In genomic region chrX:24148535-24149345, GRCh38 we compare ENCODE assay signal across 8 cellular contexts. TPM values are rescaled to one million over a fixed set of nuclear protein-coding genes. Genes with fewer than 3 reads are reported as not detected.
DNase-seq lines count a peak whose midpoint lies in the region; ATAC-seq and TF ChIP-seq lines count a peak whose summit lies in the region.

No MANE protein-coding gene starts in this region.

- intact Hi-C loops in Caco-2 (cut with micrococcal nuclease; ENCODE audit: unreplicated experiment): loop anchor here (5.0 kb wide), 1 partner anchor 94 kb away; no protein-coding TSS in a partner anchor
- intact Hi-C loops in HCT116 (cut with micrococcal nuclease): loop anchor here (5.0 kb wide), 1 partner anchor 56 kb away; no protein-coding TSS in a partner anchor
- intact Hi-C loops in naive thymus-derived CD4-positive, alpha-beta T cell (cut with micrococcal nuclease): loop anchor here in 1 of 2 donors (2.0 to 5.0 kb wide), 2 partner anchors 366 to 482 kb away; partner anchors contain the start of genes PRDX4 and SAT1

- H4K20me1 ChIP-seq in HCT116 (ENCODE audit: insufficient read depth) (no peaks in the 10 kb centered on the region), SU-DHL-6 (ENCODE audit: low read depth, low read length) (peaks cover 3% of the 10 kb centered on the region; the same call in 1 of the 2 replicates)

- peak overlapping the region; percentile 74 for H3K9ac ChIP-seq in HCT116 (ENCODE audit: low read length)
- H3K9ac ChIP-seq in SU-DHL-6 (ENCODE audit: low read length): peak overlapping the region; percentile 78
- H3K9ac ChIP-seq in endodermal cell (ENCODE audit: extremely low read depth, low read length, poor library complexity, severe bottlenecking): peak overlapping the region; percentile 87

- H3K9me3 ChIP-seq in Caco-2 (no peaks in the 10 kb centered on the region), HCT116 (ENCODE audit: control insufficient read depth in 1 of 2, insufficient read depth in 1 of 2, low read depth in 1 of 2, low read length in 2 of 2) (no peaks in the 10 kb centered on the region), SU-DHL-6 (ENCODE audit: insufficient read depth, low read length) (no peaks in the 10 kb centered on the region), endodermal cell (ENCODE audit: control insufficient read depth, low read length) (no peaks in the 10 kb centered on the region)
- H3K9me3 ChIP-seq in naive thymus-derived CD4-positive, alpha-beta T cell (ENCODE audit: control insufficient read depth in 2 of 3, low read length in 3 of 3): no peaks in the 10 kb centered on the region

- TF ChIP-seq POLR2A in HCT116 (IDR thresholded peaks at IDR 0.05; ENCODE audit: borderline replicate concordance, extremely low read depth, insufficient read depth, insufficient read length): no peak

- H3K4me2 ChIP-seq in HCT116 (ENCODE audit: low read length) (peak overlapping the region; percentile 76), SU-DHL-6 (ENCODE audit: low read depth, low read length, poor library complexity, severe bottlenecking) (peak overlapping the region; percentile 74)

- CTCF ChIA-PET in Caco-2 (lab: Charles Lee): interaction anchor here (0.6 kb wide), 1 partner anchor 16 kb away, joined by 3 read pairs; no protein-coding TSS in a partner anchor
- CTCF ChIA-PET in HCT116 (lab: Charles Lee): no interaction called here
- CTCF ChIA-PET in naive thymus-derived CD4-positive, alpha-beta T cell (lab: Charles Lee): no interaction called here

- peak overlapping the region; percentile 45 for H2AFZ ChIP-seq in HCT116 (ENCODE audit: low read depth, low read length, poor library complexity, severe bottlenecking)
- H2AFZ ChIP-seq in SU-DHL-6 (ENCODE audit: low read depth, low read length, severe bottlenecking): peak overlapping the region; percentile 74

- H3K27me3 ChIP-seq in Caco-2 (replicated peaks; ENCODE audit: control insufficient read depth, insufficient read depth, low read length): no peaks in the 10 kb centered on the region
- H3K27me3 ChIP-seq in HCT116 (ENCODE audit: insufficient read depth, low read length): no peaks in the 10 kb centered on the region
- H3K27me3 ChIP-seq in SU-DHL-6 (ENCODE audit: low read length): no peaks in the 10 kb centered on the region
- H3K27me3 ChIP-seq in endodermal cell (ENCODE audit: control insufficient read depth, insufficient read depth, low read length, poor library complexity, severe bottlenecking): no peaks in the 10 kb centered on the region
- no peaks in the 10 kb centered on the region for H3K27me3 ChIP-seq in naive thymus-derived CD4-positive, alpha-beta T cell (ENCODE audit: control insufficient read depth in 2 of 2, insufficient read depth in 2 of 2, low read length in 2 of 2)

- RAD21 ChIA-PET in HCT116 (lab: Charles Lee; ENCODE audit: low non-redundant PET in 1 of 2, low total read pairs in 2 of 2, uncharacterized antibody in 2 of 2, unreplicated experiment in 2 of 2): no interaction called here

- peaks cover 36% of the 10 kb centered on the region for H3K36me3 Mint-ChIP-seq in Caco-2 (ENCODE audit: insufficient read depth, unreplicated experiment)
- peaks cover 3% of the 10 kb centered on the region for H3K36me3 Mint-ChIP-seq in endodermal cell (ENCODE audit: low read depth)
- H3K36me3 Mint-ChIP-seq in naive thymus-derived CD4-positive, alpha-beta T cell: peaks cover 5 to 18% (median 5%) of the 10 kb centered on the region in 5 donors

- BruUV-seq in Caco-2 (replicated peaks; lab: Mats Ljungman, UMichigan) (TSS peak; percentile 84), HCT116 (replicated peaks; lab: Mats Ljungman, UMichigan) (TSS peak; percentile 89)

- 0 to 3% methylated on average over 1 to 24 of the region's 33 CpGs for WGBS in endodermal cell (ENCODE audit: insufficient coverage in 1 of 2, insufficient read length in 1 of 2), 2 experiments

- H3K4me1 ChIP-seq in Caco-2: peaks cover 35% of the 10 kb centered on the region
- H3K4me1 ChIP-seq in HCT116 (ENCODE audit: control insufficient read depth in 1 of 2, insufficient read depth in 2 of 2, low read length in 2 of 2): peaks cover 30 to 50% of the 10 kb centered on the region in 2 experiments
- H3K4me1 ChIP-seq in endodermal cell (ENCODE audit: control insufficient read depth, insufficient read depth, low read length): no peaks in the 10 kb centered on the region
- peaks cover 30 to 31% of the 10 kb centered on the region in 2 donors for H3K4me1 ChIP-seq in naive thymus-derived CD4-positive, alpha-beta T cell (ENCODE audit: control insufficient read depth in 2 of 2, insufficient read depth in 2 of 2, low read length in 2 of 2)

- peak overlapping the region; percentile 98 for H3K27ac ChIP-seq in HCT116 (ENCODE audit: low read depth, low read length)
- H3K27ac ChIP-seq in SU-DHL-6 (ENCODE audit: low read depth, low read length): peak overlapping the region; percentile 84
- H3K27ac ChIP-seq in endodermal cell (ENCODE audit: low read depth, low read length): peak overlapping the region; percentile 98
- peak overlapping the region; percentile 98 for H3K27ac ChIP-seq in naive thymus-derived CD4-positive, alpha-beta T cell (ENCODE audit: low read depth, low read length)

- H3K4me1 Mint-ChIP-seq in Caco-2 (ENCODE audit: low read depth, unreplicated experiment) (peaks cover 18% of the 10 kb centered on the region), endodermal cell (peaks cover 46% of the 10 kb centered on the region)
- H3K4me1 Mint-ChIP-seq in naive thymus-derived CD4-positive, alpha-beta T cell: peaks cover 15 to 78% (median 61%) of the 10 kb centered on the region in 7 donors

- no peak for TF ChIP-seq RAD21 in HCT116 (IDR thresholded peaks at IDR 0.05; ENCODE audit: low read depth)

- H3K27ac Mint-ChIP-seq in Caco-2 (ENCODE audit: unreplicated experiment) (peak overlapping the region; percentile 74), endodermal cell (peak overlapping the region; percentile 93)
- H3K27ac Mint-ChIP-seq in naive thymus-derived CD4-positive, alpha-beta T cell: peak overlapping the region; percentile 86 to 99 (median 93)

- H3K79me2 ChIP-seq in HCT116 (ENCODE audit: insufficient read depth, low read length) (peaks cover 38% of the 10 kb centered on the region), SU-DHL-6 (ENCODE audit: insufficient read depth, low read length) (peaks cover 34% of the 10 kb centered on the region)

- H3K36me3 ChIP-seq in Caco-2 (ENCODE audit: control insufficient read depth, insufficient read depth, low read length): no peaks in the 10 kb centered on the region
- H3K36me3 ChIP-seq in HCT116 (ENCODE audit: control insufficient read depth in 1 of 2, insufficient read depth in 2 of 2, low read length in 2 of 2): peaks cover 0 to 5% of the 10 kb centered on the region in 2 experiments; a peak in 1 of 4 replicates
- no peaks in the 10 kb centered on the region for H3K36me3 ChIP-seq in SU-DHL-6 (ENCODE audit: low read length)
- H3K36me3 ChIP-seq in endodermal cell (ENCODE audit: control insufficient read depth, insufficient read depth, low read length): no peaks in the 10 kb centered on the region
- no peaks in the 10 kb centered on the region for H3K36me3 ChIP-seq in naive thymus-derived CD4-positive, alpha-beta T cell (ENCODE audit: control insufficient read depth in 2 of 3, insufficient read depth in 3 of 3, low read length in 3 of 3)

- POLR2A ChIA-PET in Caco-2 (lab: Charles Lee): interaction anchor here (1.0 to 1.4 kb wide), 2 partner anchors 41 to 123 kb away, joined by 3 to 4 read pairs; no protein-coding TSS in a partner anchor
- POLR2A ChIA-PET in HCT116 (lab: Charles Lee): no interaction called here
- POLR2A ChIA-PET in naive thymus-derived CD4-positive, alpha-beta T cell (lab: Charles Lee): interaction anchor here (0.6 to 3.2 kb wide), 3 partner anchors 94 to 366 kb away, joined by 3 to 15 read pairs (median 4); partner anchors contain the start of genes EIF2S3 and SAT1

- H3K9me2 ChIP-seq in HCT116 (ENCODE audit: insufficient read depth) (no peaks in the 10 kb centered on the region), SU-DHL-6 (replicated peaks; ENCODE audit: insufficient read depth, low read length) (no peaks in the 10 kb centered on the region)

- H3F3A ChIP-seq in SU-DHL-6 (ENCODE audit: insufficient read depth): peaks cover 10% of the 10 kb centered on the region; the same call in 1 of the 2 replicates

- ATAC-seq in HCT116 (no peak; the same call in 1 of the 2 replicates), HG03571 (IDR thresholded peaks at IDR 0.05; ENCODE audit: unreplicated experiment) (no peak)
- ATAC-seq in naive thymus-derived CD4-positive, alpha-beta T cell: no peak

- H3K4me3 Mint-ChIP-seq in Caco-2 (ENCODE audit: unreplicated experiment): peak overlapping the region; percentile 70
- H3K4me3 Mint-ChIP-seq in endodermal cell: peak overlapping the region; percentile 82
- peak overlapping the region; percentile 73 to 94 (median 82) for H3K4me3 Mint-ChIP-seq in naive thymus-derived CD4-positive, alpha-beta T cell

- no peak for TF ChIP-seq CTCF in Caco-2 (IDR thresholded peaks at IDR 0.05; ENCODE audit: insufficient read depth in 1 of 2, low read depth in 1 of 2, low read length in 1 of 2, severe bottlenecking in 1 of 2, unreplicated experiment in 1 of 2)
- no peak for TF ChIP-seq CTCF in HCT116 (IDR thresholded peaks at IDR 0.05 in 2 of 3, conservative IDR thresholded peaks at IDR 0.05 in 1 of 3; ENCODE audit: borderline replicate concordance in 1 of 3, insufficient read depth in 1 of 3, low read depth in 2 of 3, low read length in 2 of 3)
- no peak for TF ChIP-seq CTCF in SU-DHL-6 (IDR thresholded peaks at IDR 0.05; ENCODE audit: insufficient read depth, low read length, poor library complexity, severe bottlenecking)
- no peak for TF ChIP-seq CTCF in endodermal cell (conservative IDR thresholded peaks at IDR 0.05)

- H3K9me3 Mint-ChIP-seq in Caco-2 (ENCODE audit: unreplicated experiment) (no peaks in the 10 kb centered on the region), endodermal cell (no peaks in the 10 kb centered on the region)
- peaks cover 0 to 3% (median 0%) of the 10 kb centered on the region in 11 donors for H3K9me3 Mint-ChIP-seq in naive thymus-derived CD4-positive, alpha-beta T cell

- peak overlapping the region; percentile 37 for H3K4me3 ChIP-seq in Caco-2 (ENCODE audit: low read depth, low read length)
- peak overlapping the region; percentile 67 to 76 for H3K4me3 ChIP-seq in HCT116 (replicated peaks in 1 of 2; ENCODE audit: low read depth in 1 of 2, low read length in 2 of 2)
- peak overlapping the region; percentile 55 for H3K4me3 ChIP-seq in SU-DHL-6 (ENCODE audit: insufficient read depth, low read length, poor library complexity, severe bottlenecking)
- peak overlapping the region; percentile 74 for H3K4me3 ChIP-seq in endodermal cell (ENCODE audit: low read length)
- H3K4me3 ChIP-seq in naive thymus-derived CD4-positive, alpha-beta T cell (ENCODE audit: low read length): peak overlapping the region; percentile 37

- DNase-seq in Caco-2: peak in 1 of 2 experiments; percentile 5
- DNase-seq in HCT116 (ENCODE audit: low read depth, low spot score): no peak
- DNase-seq in endodermal cell: no peak
- peak in 3 of 9 donors; percentile 29 to 56 (median 47) for DNase-seq in naive thymus-derived CD4-positive, alpha-beta T cell
- no peak for DNase-seq in NCI-H1930 (lab: John Stamatoyannopoulos, UW)
- no peak for DNase-seq in SHP77 treated with DMSO at 0.1 percent for 48 hours (lab: John Stamatoyannopoulos, UW)

- H3K27me3 Mint-ChIP-seq in Caco-2 (ENCODE audit: insufficient read depth, unreplicated experiment) (no peaks in the 10 kb centered on the region), endodermal cell (ENCODE audit: insufficient read depth) (no peaks in the 10 kb centered on the region)
- no peaks in the 10 kb centered on the region for H3K27me3 Mint-ChIP-seq in naive thymus-derived CD4-positive, alpha-beta T cell

RNA-seq across cellular contexts. Expression of gene ZFX, which starts 0.8 kb away (rescaled TPM):
- total RNA-seq in Caco-2 (2022): 33.6 and 36.1 TPM in 2 replicates
- 28.1 TPM for total RNA-seq in HCT116 (2021; ENCODE audit: unreplicated experiment)
- 10.4 and 10.6 TPM in 2 replicates for polyA plus RNA-seq in HCT116 (2012)
- total RNA-seq in endodermal cell: 10 to 100 TPM; 20.3 to 51.0 TPM
- 13.0 TPM for polyA plus RNA-seq in endodermal cell (2013, experiment 1 of 2)
- polyA plus RNA-seq in endodermal cell (2013, experiment 2 of 2): 14.6 TPM
- total RNA-seq in naive thymus-derived CD4-positive, alpha-beta T cell: 10 to 100 TPM; 52.7 to 68.2 (median 63.3) TPM
- 10 to 100 TPM; 38.1 to 40.0 TPM for polyA plus RNA-seq in naive thymus-derived CD4-positive, alpha-beta T cell
